12 cellular contexts compared by ENCODE assay signal in the genomic region with DNA sequence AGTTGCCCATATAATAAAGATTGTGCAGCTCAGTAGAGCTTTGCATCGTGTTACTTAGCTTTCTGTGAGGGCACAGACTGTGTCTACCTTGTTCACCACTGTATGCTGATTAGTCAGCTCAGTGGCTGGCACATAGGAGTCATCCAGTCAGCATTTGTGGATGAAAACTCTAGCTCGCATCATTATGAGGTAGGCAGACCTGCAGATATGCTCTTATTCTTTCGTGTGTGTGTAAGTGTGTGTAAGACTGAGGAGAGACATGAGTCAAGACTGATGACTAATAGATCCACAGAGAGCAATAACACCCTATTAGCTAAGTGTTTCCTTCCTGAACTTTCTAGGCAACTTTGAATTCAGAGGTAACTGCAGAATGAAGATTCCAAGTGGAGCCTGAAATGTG. TPM values are rescaled to one million over a fixed set of nuclear protein-coding genes. Genes with fewer than 3 reads are reported as not detected.
A peak's percentile ranks its signal among the peaks of the same experiment; 100 is the strongest.
DNase-seq lines count a peak whose midpoint lies in the region; ATAC-seq and TF ChIP-seq lines count a peak whose summit lies in the region.
"Had no signal": no experiment of that assay in that cellular context is flagged by ENCODE, and none has a peak within 500 bp of the region (broad histone marks: within the 10 kb centered on the region; RNA-seq: fewer than 3 reads in every experiment).

No MANE protein-coding gene starts in this region.

- POLR2A ChIA-PET in Caco-2 (lab: Charles Lee): no interaction called here

- intact Hi-C loops in Caco-2 (cut with micrococcal nuclease; ENCODE audit: unreplicated experiment): no loop called here

- CTCF ChIA-PET in Caco-2 (lab: Charles Lee): no interaction called here

- H3K9me3 Mint-ChIP-seq in Caco-2 (ENCODE audit: unreplicated experiment): no peaks in the 10 kb centered on the region

- no peaks in the 10 kb centered on the region for H3K27me3 ChIP-seq in RWPE2 (ENCODE audit: insufficient read depth, poor library complexity, severe bottlenecking)
- H3K27me3 ChIP-seq in brain microvascular endothelial cell (replicated peaks): no peaks in the 10 kb centered on the region
- no peaks in the 10 kb centered on the region for H3K27me3 ChIP-seq in HAP-1 (ENCODE audit: low read depth)
- no peaks in the 10 kb centered on the region for H3K27me3 ChIP-seq in Caco-2 (replicated peaks; ENCODE audit: control insufficient read depth, insufficient read depth, low read length)
- H3K27me3 ChIP-seq: body of pancreas, upper lobe of right lung had no signal

- peak; percentile 96 for DNase-seq in ELR (ENCODE audit: low read depth)
- no peak for DNase-seq in RWPE2 (ENCODE audit: low spot score)
- peak; percentile 89 for DNase-seq in brain microvascular endothelial cell
- DNase-seq in pulmonary artery endothelial cell (ENCODE audit: low read depth, low spot score): peak; percentile 68
- no peak for DNase-seq in HAP-1 (ENCODE audit: low spot score in 2 of 2)
- no peak for DNase-seq in Caco-2
- DNase-seq: body of pancreas, GOT3, Right ventricle myocardium superior, upper lobe of right lung had no signal

- peaks cover 87% of the 10 kb centered on the region for H3K36me3 ChIP-seq in RWPE2 (ENCODE audit: low read depth)
- H3K36me3 ChIP-seq in brain microvascular endothelial cell (replicated peaks): peaks cover 23% of the 10 kb centered on the region
- H3K36me3 ChIP-seq in HAP-1 (replicated peaks): peaks cover 84% of the 10 kb centered on the region
- no peaks in the 10 kb centered on the region for H3K36me3 ChIP-seq in Caco-2 (ENCODE audit: control insufficient read depth, insufficient read depth, low read length)

- H3K27ac ChIP-seq in RWPE2 (ENCODE audit: poor library complexity, severe bottlenecking) (peak overlapping the region; percentile 46), brain microvascular endothelial cell (peak overlapping the region; percentile 58)
- H3K27ac ChIP-seq: body of pancreas, upper lobe of right lung had no signal

- in situ Hi-C loops in brain microvascular endothelial cell (cut with HindIII; ENCODE audit: low pct_ligation_motif_present, low sequenced_read_pairs): no loop called here
- in situ Hi-C loops in HAP-1 (cut with MboI; ENCODE audit: low sequenced_read_pairs): loop anchor here (10.0 to 25.0 kb wide), 2 partner anchors 208 to 860 kb away; partner anchors contain the start of genes GDAP2 and WDR3

- H3K4me3 Mint-ChIP-seq in Caco-2 (ENCODE audit: unreplicated experiment): no peak overlapping the region

- H3K4me1 Mint-ChIP-seq in Caco-2 (ENCODE audit: low read depth, unreplicated experiment): no peaks in the 10 kb centered on the region

- H3K4me1 ChIP-seq in RWPE2 (ENCODE audit: insufficient read depth, poor library complexity, severe bottlenecking) (peaks cover 14% of the 10 kb centered on the region), HAP-1 (no peaks in the 10 kb centered on the region), Caco-2 (no peaks in the 10 kb centered on the region)
- H3K4me1 ChIP-seq: body of pancreas, upper lobe of right lung had no signal

- TF ChIP-seq CTCF in RWPE2 (IDR thresholded peaks at IDR 0.05; ENCODE audit: poor library complexity, severe bottlenecking): no peak
- no peak for TF ChIP-seq CTCF in brain microvascular endothelial cell (IDR thresholded peaks at IDR 0.05; ENCODE audit: low read depth, low read length, missing control alignments)
- TF ChIP-seq CTCF in Caco-2 (IDR thresholded peaks at IDR 0.05; ENCODE audit: insufficient read depth in 1 of 2, low read depth in 1 of 2, low read length in 1 of 2, severe bottlenecking in 1 of 2, unreplicated experiment in 1 of 2): no peak

- H3K4me3 ChIP-seq in RWPE2 (ENCODE audit: severe bottlenecking): no peak overlapping the region
- H3K4me3 ChIP-seq in brain microvascular endothelial cell (ENCODE audit: low read depth, low read length): no peak overlapping the region
- H3K4me3 ChIP-seq in HAP-1: no peak overlapping the region
- no peak overlapping the region for H3K4me3 ChIP-seq in Caco-2 (ENCODE audit: low read depth, low read length)
- H3K4me3 ChIP-seq: body of pancreas, upper lobe of right lung had no signal

- no peak overlapping the region for H3K27ac Mint-ChIP-seq in Caco-2 (ENCODE audit: unreplicated experiment)

- peaks cover 41% of the 10 kb centered on the region for H3K36me3 Mint-ChIP-seq in Caco-2 (ENCODE audit: insufficient read depth, unreplicated experiment)

- H3K27me3 Mint-ChIP-seq in Caco-2 (ENCODE audit: insufficient read depth, unreplicated experiment): no peaks in the 10 kb centered on the region

- H3K9me3 ChIP-seq in RWPE2 (ENCODE audit: severe bottlenecking) (no peaks in the 10 kb centered on the region), HAP-1 (no peaks in the 10 kb centered on the region), Caco-2 (no peaks in the 10 kb centered on the region)
- H3K9me3 ChIP-seq: body of pancreas, upper lobe of right lung had no signal

- peak; percentile 99 for ATAC-seq in RWPE2 (ENCODE audit: low read depth)
- ATAC-seq in HG02763 (IDR thresholded peaks at IDR 0.05; ENCODE audit: unreplicated experiment): no peak
- no peak for ATAC-seq in GM18498 (IDR thresholded peaks at IDR 0.05; ENCODE audit: unreplicated experiment)
- ATAC-seq: body of pancreas, upper lobe of right lung had no signal

- no TSS peak for BruUV-seq in Caco-2 (replicated peaks; lab: Mats Ljungman, UMichigan)

RNA-seq across cellular contexts. Expression of gene TTF2, which starts 17.1 kb away (rescaled TPM):
- total RNA-seq in pulmonary artery endothelial cell (15.2 and 29.1 TPM in 2 replicates), Caco-2 (2022) (31.9 and 33.4 TPM in 2 replicates)

RNA-seq across cellular contexts. Expression of gene TRIM45, which starts 44.3 kb away (rescaled TPM):
- total RNA-seq in pulmonary artery endothelial cell: 1.1 and 2.0 TPM in 2 replicates
- 4.0 and 5.1 TPM in 2 replicates for total RNA-seq in Caco-2 (2022)

Comparison
In these comparisons a context has a peak if more than half of its experiments do, and no peak if none do; other contexts are left out.
1. DNase-seq: peak in ELR (single experiment), brain microvascular endothelial cell (single experiment) and pulmonary artery endothelial cell (single experiment); none in RWPE2 (single experiment), HAP-1 (0 of 2) and Caco-2 (0 of 2).